ENCODE assay signal across 23 cellular contexts in the genomic region with DNA sequence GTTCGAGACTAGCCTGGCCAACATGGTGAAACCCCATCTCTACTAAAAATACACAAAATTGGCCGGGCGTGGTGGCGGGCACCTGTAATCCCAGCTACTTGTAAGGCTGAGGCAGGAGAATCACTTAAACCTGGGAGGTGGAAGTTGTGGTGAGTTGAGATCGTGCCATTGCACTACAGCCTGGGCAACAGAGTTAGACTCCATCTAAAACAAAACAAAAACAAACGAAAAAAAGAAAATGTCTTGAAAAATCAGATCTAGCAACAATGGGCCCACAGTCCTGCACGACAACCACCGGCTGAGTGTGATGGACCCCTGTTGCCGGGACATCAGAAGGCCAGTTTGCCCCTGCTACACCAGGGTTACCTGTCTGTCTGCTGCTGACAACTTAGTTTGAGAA.
"Had no signal": no experiment of that assay in that cellular context is flagged by ENCODE, and none has a peak within 500 bp of the region (broad histone marks: within the 10 kb centered on the region; RNA-seq: fewer than 3 reads in every experiment).

No MANE protein-coding gene starts in this region.

- H3K27ac ChIP-seq: RWPE1, SJSA1 had no signal

- H3K27me3 Mint-ChIP-seq: activated CD4-positive, alpha-beta memory T cell treated with anti-CD3 and anti-CD28 coated beads for 36 hours; activated CD4-positive, alpha-beta T cell treated with anti-CD3 and anti-CD28 coated beads, Interleukin-2, amount 10 ng/mL, durations not matched to agents 7 days and 5 days had no signal

- H3K9me3 Mint-ChIP-seq: activated CD4-positive, alpha-beta memory T cell treated with anti-CD3 and anti-CD28 coated beads for 36 hours; activated CD4-positive, alpha-beta T cell treated with anti-CD3 and anti-CD28 coated beads, Interleukin-2, amount 10 ng/mL, durations not matched to agents 7 days and 5 days; activated naive CD4-positive, alpha-beta T cell treated with anti-CD3 and anti-CD28 coated beads, Interleukin-2, amount 50 U/mL, for 72 hours; activated T-cell treated with anti-CD3 and anti-CD28 coated beads, Interleukin-2, amount 50 U/mL, for 4 hours had no signal

- ATAC-seq: Panc1, SK-N-SH treated with all-trans-retinoic acid at 6 μM for 48 hours had no signal

- H3K4me3 ChIP-seq: SJSA1 had no signal

- H3K27me3 ChIP-seq: SJSA1 had no signal

- H3K9me3 ChIP-seq: SJSA1 had no signal

- H3K4me3 Mint-ChIP-seq: activated CD4-positive, alpha-beta memory T cell treated with anti-CD3 and anti-CD28 coated beads for 36 hours; activated CD4-positive, alpha-beta T cell treated with anti-CD3 and anti-CD28 coated beads, Interleukin-2, amount 10 ng/mL, durations not matched to agents 7 days and 5 days; activated T-cell treated with anti-CD3 and anti-CD28 coated beads, Interleukin-2, amount 50 U/mL, for 4 hours had no signal

- DNase-seq: activated CD4-positive, alpha-beta T cell treated with anti-CD3 and anti-CD28 coated beads, Interleukin-2, amount 10 ng/mL, durations not matched to agents 7 days and 5 days; activated CD4-positive, CD25-positive, alpha-beta regulatory T cell treated with anti-CD3 and anti-CD28 coated beads, Interleukin-2, amount 50 U/mL, for 72 hours; activated CD8-positive, alpha-beta memory T cell treated with anti-CD3 and anti-CD28 coated beads for 24 hours; activated effector memory CD4-positive, alpha-beta T cell treated with anti-CD3 and anti-CD28 coated beads, Interleukin-2, amount 50 U/mL, for 16 hours; activated T-cell treated with anti-CD3 and anti-CD28 coated beads, Interleukin-2, amount 50 U/mL, for 4 hours; KG1; NCI-H1048; NCI-H1417; NCI-H1930; NCI-H2171; NCI-H2227 treated with DMSO at 0.1 percent for 48 hours; NCI-H446 treated with DMSO at 0.1 percent for 48 hours; NCI-H526; NCI-H774; OCI-M1; Right ventricle myocardium superior; SW 1271 had no signal
